In the genomic region with DNA sequence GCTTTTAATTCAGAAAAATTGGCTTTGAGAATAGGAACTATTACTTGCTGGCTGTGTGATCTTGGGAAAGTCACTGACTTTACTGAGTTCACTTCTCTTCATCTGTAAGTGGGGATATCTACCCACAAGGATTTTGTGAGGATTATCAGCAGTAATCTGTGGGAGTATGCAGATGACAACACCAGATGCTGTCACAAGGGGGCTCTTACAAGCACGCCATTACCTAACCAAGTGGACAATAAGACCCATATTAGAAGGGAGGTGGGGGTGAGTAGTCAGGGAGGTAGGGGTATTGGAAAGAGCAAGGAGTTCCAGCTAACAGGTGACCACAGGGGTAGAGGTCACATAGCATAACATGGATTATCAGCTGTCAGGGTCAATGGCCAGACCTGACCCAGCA, we compare ENCODE assay signal across 1 cellular context.
TF ChIP-seq lines count a peak whose summit lies in the region.

No MANE protein-coding gene starts in this region.

TF ChIP-seq in HepG2, 621 proteins besides CTCF, POLR2A, EP300 and RAD21:
- TF ChIP-seq, protein P1, sequence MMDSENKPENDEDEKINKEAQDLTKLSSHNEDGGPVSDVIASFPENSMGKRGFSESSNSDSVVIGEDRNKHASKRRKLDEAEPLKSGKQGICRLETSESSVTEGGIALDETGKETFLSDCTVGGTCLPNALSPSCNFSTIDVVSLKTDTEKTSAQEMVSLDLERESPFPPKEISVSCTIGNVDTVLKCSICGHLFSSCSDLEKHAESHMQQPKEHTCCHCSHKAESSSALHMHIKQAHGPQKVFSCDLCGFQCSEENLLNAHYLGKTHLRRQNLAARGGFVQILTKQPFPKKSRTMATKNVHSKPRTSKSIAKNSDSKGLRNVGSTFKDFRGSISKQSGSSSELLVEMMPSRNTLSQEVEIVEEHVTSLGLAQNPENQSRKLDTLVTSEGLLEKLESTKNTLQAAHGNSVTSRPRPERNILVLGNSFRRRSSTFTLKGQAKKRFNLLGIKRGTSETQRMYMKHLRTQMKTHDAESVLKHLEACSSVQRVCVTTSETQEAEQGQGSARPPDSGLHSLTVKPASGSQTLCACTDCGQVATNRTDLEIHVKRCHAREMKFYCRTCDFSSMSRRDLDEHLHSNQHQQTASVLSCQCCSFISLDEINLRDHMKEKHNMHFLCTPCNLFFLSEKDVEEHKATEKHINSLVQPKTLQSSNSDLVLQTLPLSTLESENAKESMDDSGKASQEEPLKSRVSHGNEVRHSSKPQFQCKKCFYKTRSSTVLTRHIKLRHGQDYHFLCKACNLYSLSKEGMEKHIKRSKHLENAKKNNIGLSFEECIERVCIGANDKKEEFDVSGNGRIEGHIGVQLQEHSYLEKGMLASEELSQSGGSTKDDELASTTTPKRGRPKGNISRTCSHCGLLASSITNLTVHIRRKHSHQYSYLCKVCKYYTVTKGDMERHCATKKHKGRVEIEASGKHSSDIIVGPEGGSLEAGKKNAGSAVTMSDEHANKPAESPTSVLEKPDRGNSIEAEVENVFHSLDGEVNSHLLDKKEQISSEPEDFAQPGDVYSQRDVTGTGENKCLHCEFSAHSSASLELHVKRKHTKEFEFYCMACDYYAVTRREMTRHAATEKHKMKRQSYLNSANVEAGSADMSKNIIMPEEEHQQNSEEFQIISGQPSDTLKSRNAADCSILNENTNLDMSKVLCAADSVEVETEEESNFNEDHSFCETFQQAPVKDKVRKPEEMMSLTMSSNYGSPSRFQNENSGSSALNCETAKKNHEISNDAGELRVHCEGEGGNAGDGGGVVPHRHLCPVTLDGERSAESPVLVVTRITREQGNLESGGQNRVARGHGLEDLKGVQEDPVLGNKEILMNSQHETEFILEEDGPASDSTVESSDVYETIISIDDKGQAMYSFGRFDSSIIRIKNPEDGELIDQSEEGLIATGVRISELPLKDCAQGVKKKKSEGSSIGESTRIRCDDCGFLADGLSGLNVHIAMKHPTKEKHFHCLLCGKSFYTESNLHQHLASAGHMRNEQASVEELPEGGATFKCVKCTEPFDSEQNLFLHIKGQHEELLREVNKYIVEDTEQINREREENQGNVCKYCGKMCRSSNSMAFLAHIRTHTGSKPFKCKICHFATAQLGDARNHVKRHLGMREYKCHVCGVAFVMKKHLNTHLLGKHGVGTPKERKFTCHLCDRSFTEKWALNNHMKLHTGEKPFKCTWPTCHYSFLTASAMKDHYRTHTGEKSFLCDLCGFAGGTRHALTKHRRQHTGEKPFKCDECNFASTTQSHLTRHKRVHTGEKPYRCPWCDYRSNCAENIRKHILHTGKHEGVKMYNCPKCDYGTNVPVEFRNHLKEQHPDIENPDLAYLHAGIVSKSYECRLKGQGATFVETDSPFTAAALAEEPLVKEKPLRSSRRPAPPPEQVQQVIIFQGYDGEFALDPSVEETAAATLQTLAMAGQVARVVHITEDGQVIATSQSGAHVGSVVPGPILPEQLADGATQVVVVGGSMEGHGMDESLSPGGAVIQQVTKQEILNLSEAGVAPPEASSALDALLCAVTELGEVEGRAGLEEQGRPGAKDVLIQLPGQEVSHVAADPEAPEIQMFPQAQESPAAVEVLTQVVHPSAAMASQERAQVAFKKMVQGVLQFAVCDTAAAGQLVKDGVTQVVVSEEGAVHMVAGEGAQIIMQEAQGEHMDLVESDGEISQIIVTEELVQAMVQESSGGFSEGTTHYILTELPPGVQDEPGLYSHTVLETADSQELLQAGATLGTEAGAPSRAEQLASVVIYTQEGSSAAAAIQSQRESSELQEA (CRISPR knock-in tag; IDR thresholded peaks at IDR 0.05; ENCODE audit: not compliant biosample characterization), result no peak
- TF ChIP-seq SMARCE1 (IDR thresholded peaks at IDR 0.05; ENCODE audit: borderline replicate concordance) (no peak), MYNN (CRISPR knock-in tag; IDR thresholded peaks at IDR 0.05; ENCODE audit: low read depth) (no peak), STAG1 (CRISPR knock-in tag; IDR thresholded peaks at IDR 0.05) (0 out of 2 replicates have a peak, but pooled peaks have one; percentile 6), HOXA3 (CRISPR knock-in tag; IDR thresholded peaks at IDR 0.05) (no peak), TBX2 (CRISPR knock-in tag; IDR thresholded peaks at IDR 0.05; ENCODE audit: borderline replicate concordance) (no peak), HDAC1 (CRISPR knock-in tag; IDR thresholded peaks at IDR 0.05) (no peak)
- TF ChIP-seq, protein P2, sequence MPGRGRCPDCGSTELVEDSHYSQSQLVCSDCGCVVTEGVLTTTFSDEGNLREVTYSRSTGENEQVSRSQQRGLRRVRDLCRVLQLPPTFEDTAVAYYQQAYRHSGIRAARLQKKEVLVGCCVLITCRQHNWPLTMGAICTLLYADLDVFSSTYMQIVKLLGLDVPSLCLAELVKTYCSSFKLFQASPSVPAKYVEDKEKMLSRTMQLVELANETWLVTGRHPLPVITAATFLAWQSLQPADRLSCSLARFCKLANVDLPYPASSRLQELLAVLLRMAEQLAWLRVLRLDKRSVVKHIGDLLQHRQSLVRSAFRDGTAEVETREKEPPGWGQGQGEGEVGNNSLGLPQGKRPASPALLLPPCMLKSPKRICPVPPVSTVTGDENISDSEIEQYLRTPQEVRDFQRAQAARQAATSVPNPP (CRISPR knock-in tag; IDR thresholded peaks at IDR 0.05), result no peak
